2 cellular contexts compared by ENCODE assay signal in the genomic region with DNA sequence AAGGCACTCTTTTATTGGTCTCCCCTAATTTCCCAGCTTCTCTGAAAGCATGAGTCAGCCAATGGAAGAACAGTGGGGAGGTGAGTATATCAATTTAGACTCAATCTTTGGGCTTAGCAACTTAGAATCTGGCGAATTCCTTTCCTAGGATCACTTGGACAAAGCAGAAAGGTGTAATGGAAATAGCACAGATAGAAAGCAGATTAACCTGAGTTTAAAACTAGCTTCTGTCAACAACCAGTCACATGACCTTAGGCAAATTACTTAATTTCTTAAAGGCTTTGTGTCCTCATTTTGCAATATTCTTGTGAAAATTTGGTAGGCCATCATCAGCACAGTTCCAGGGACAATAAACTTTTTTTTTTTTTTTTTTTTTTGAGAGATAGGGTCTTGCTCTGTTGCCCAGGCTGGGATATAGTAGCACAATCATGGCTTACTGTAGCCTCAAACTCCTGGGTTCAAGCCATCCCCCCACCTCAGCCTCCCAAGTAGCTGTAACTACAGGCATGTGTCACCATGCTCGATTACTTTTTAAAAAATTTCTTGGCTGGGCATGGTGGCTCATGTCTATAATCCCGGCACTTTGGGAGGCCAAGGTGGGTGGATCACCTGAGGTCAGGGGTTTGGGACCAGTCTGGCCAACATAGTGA.
TF ChIP-seq lines count a peak whose summit lies in the region.

No MANE protein-coding gene starts in this region.

TF ChIP-seq in GM23338, 12 proteins besides CTCF, POLR2A, EP300 and RAD21 (continues in another document):
- TF ChIP-seq CREB1 (CRISPR knock-in tag; IDR thresholded peaks at IDR 0.05; ENCODE audit: low read depth) (no peak), JUNB (IDR thresholded peaks at IDR 0.05; ENCODE audit: unreplicated experiment) (no peak), EZH2phosphoT487 (IDR thresholded peaks at IDR 0.05; ENCODE audit: unreplicated experiment) (no peak), STAT1 (IDR thresholded peaks at IDR 0.05; ENCODE audit: unreplicated experiment) (no peak), ZNF331 (CRISPR knock-in tag; IDR thresholded peaks at IDR 0.05; ENCODE audit: low read depth) (no peak), POLR2AphosphoS5 (IDR thresholded peaks at IDR 0.05; ENCODE audit: low read depth) (no peak)
- TF ChIP-seq, protein P1, sequence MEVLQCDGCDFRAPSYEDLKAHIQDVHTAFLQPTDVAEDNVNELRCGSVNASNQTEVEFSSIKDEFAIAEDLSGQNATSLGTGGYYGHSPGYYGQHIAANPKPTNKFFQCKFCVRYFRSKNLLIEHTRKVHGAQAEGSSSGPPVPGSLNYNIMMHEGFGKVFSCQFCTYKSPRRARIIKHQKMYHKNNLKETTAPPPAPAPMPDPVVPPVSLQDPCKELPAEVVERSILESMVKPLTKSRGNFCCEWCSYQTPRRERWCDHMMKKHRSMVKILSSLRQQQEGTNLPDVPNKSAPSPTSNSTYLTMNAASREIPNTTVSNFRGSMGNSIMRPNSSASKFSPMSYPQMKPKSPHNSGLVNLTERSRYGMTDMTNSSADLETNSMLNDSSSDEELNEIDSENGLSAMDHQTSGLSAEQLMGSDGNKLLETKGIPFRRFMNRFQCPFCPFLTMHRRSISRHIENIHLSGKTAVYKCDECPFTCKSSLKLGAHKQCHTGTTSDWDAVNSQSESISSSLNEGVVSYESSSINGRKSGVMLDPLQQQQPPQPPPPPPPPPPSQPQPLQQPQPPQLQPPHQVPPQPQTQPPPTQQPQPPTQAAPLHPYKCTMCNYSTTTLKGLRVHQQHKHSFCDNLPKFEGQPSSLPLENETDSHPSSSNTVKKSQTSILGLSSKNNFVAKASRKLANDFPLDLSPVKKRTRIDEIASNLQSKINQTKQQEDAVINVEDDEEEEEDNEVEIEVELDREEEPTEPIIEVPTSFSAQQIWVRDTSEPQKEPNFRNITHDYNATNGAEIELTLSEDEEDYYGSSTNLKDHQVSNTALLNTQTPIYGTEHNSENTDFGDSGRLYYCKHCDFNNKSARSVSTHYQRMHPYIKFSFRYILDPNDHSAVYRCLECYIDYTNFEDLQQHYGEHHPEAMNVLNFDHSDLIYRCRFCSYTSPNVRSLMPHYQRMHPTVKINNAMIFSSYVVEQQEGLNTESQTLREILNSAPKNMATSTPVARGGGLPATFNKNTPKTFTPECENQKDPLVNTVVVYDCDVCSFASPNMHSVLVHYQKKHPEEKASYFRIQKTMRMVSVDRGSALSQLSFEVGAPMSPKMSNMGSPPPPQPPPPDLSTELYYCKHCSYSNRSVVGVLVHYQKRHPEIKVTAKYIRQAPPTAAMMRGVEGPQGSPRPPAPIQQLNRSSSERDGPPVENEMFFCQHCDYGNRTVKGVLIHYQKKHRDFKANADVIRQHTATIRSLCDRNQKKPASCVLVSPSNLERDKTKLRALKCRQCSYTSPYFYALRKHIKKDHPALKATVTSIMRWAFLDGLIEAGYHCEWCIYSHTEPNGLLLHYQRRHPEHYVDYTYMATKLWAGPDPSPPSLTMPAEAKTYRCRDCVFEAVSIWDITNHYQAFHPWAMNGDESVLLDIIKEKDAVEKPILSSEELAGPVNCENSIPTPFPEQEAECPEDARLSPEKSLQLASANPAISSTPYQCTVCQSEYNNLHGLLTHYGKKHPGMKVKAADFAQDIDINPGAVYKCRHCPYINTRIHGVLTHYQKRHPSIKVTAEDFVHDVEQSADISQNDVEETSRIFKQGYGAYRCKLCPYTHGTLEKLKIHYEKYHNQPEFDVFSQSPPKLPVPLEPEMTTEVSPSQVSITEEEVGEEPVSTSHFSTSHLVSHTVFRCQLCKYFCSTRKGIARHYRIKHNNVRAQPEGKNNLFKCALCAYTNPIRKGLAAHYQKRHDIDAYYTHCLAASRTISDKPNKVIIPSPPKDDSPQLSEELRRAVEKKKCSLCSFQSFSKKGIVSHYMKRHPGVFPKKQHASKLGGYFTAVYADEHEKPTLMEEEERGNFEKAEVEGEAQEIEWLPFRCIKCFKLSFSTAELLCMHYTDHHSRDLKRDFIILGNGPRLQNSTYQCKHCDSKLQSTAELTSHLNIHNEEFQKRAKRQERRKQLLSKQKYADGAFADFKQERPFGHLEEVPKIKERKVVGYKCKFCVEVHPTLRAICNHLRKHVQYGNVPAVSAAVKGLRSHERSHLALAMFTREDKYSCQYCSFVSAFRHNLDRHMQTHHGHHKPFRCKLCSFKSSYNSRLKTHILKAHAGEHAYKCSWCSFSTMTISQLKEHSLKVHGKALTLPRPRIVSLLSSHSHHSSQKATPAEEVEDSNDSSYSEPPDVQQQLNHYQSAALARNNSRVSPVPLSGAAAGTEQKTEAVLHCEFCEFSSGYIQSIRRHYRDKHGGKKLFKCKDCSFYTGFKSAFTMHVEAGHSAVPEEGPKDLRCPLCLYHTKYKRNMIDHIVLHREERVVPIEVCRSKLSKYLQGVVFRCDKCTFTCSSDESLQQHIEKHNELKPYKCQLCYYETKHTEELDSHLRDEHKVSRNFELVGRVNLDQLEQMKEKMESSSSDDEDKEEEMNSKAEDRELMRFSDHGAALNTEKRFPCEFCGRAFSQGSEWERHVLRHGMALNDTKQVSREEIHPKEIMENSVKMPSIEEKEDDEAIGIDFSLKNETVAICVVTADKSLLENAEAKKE (CRISPR knock-in tag; IDR thresholded peaks at IDR 0.05) = no peak
- TF ChIP-seq, protein P2, sequence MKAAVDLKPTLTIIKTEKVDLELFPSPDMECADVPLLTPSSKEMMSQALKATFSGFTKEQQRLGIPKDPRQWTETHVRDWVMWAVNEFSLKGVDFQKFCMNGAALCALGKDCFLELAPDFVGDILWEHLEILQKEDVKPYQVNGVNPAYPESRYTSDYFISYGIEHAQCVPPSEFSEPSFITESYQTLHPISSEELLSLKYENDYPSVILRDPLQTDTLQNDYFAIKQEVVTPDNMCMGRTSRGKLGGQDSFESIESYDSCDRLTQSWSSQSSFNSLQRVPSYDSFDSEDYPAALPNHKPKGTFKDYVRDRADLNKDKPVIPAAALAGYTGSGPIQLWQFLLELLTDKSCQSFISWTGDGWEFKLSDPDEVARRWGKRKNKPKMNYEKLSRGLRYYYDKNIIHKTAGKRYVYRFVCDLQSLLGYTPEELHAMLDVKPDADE (IDR thresholded peaks at IDR 0.05) = no peak

TF ChIP-seq in GM12878, 131 proteins besides CTCF, POLR2A, EP300 and RAD21:
- TF ChIP-seq, protein P3, sequence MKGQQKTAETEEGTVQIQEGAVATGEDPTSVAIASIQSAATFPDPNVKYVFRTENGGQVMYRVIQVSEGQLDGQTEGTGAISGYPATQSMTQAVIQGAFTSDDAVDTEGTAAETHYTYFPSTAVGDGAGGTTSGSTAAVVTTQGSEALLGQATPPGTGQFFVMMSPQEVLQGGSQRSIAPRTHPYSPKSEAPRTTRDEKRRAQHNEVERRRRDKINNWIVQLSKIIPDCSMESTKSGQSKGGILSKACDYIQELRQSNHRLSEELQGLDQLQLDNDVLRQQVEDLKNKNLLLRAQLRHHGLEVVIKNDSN (IDR thresholded peaks at IDR 0.05; ENCODE audit: borderline replicate concordance, extremely low read length, insufficient read depth, low read depth, low read length) = no peak
- TF ChIP-seq RAD51 (IDR thresholded peaks at IDR 0.05) = peak; percentile 53; the same call in 1 of the 2 replicates
- no peak for TF ChIP-seq KAT2A (conservative IDR thresholded peaks at IDR 0.05; ENCODE audit: control insufficient read depth, low read depth, low read length)
